9 cellular contexts compared by ENCODE assay signal in the genomic region with DNA sequence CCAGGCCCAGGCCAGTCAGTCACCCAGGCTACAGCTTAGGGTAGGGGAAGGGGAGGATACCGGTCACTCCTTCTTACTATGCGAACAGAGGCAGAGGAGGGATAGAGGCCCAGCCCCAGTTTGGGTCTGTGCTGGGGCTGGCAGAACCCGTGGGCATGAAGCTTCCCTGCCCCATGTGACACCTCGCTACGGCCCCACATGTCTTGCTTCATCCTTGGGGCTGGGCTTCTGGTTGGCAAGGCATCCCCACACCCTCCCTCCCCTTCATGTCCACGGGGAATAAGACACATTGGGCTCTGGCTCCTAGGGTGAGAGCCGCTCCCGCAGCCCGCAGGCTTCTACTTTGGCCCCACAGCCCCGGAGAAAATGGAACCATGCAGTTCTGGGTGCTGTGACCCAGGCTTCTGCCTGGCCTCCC. TPM values are rescaled to one million over a fixed set of nuclear protein-coding genes. Genes with fewer than 3 reads are reported as not detected.
DNase-seq lines count a peak whose midpoint lies in the region; ATAC-seq, FAIRE-seq and TF ChIP-seq lines count a peak whose summit lies in the region.
"Had no signal": no experiment of that assay in that cellular context is flagged by ENCODE, and none has a peak within 500 bp of the region (broad histone marks: within the 10 kb centered on the region; RNA-seq: fewer than 3 reads in every experiment).

No MANE protein-coding gene starts in this region.

- H3K36me3 ChIP-seq in PC-9 (ENCODE audit: low read depth) (no peaks in the 10 kb centered on the region), endothelial cell of umbilical vein (ENCODE audit: control insufficient read depth in 2 of 2, extremely low read depth in 1 of 2, insufficient read depth in 2 of 2, low read length in 2 of 2) (peaks cover 0 to 16% of the 10 kb centered on the region in 2 experiments), mucosa of descending colon (ENCODE audit: low read depth) (no peaks in the 10 kb centered on the region), testis (ENCODE audit: low read depth, missing control alignments) (no peaks in the 10 kb centered on the region)

- TF ChIP-seq CTCF in PC-9 (conservative IDR thresholded peaks at IDR 0.05) (no peak), endothelial cell of umbilical vein (IDR thresholded peaks at IDR 0.05; ENCODE audit: extremely low read depth in 1 of 2, insufficient read depth in 1 of 2, low read depth in 1 of 2, low read length in 2 of 2) (no peak), mucosa of descending colon (IDR thresholded peaks at IDR 0.05) (no peak), testis (IDR thresholded peaks at IDR 0.05) (no peak)

- CTCF ChIA-PET in PC-9 (lab: Charles Lee) (interaction anchor here (0.6 to 1.0 kb wide), 2 partner anchors 16 to 662 kb away, joined by 5 to 9 read pairs; no protein-coding TSS in a partner anchor), endothelial cell of umbilical vein (lab: Charles Lee) (interaction anchor here (0.6 to 3.0 kb wide), 23 partner anchors 9 to 240 kb away, joined by 3 to 20 read pairs (median 7); a partner anchor contains a TSS)

- 76 to 80% methylated on average over 7 to 10 of the region's 10 CpGs for WGBS in testis, 2 donors

- no peaks in the 10 kb centered on the region for H3K9me2 ChIP-seq in PC-9 (ENCODE audit: insufficient read depth)

- H3K4me2 ChIP-seq in PC-9, result peak overlapping the region; percentile 51
- H3K4me2 ChIP-seq in endothelial cell of umbilical vein (ENCODE audit: insufficient read depth, low read length), result no peak overlapping the region

- POLR2A ChIA-PET in PC-9 (lab: Charles Lee; ENCODE audit: unreplicated experiment) (interaction anchor here (0.6 to 1.2 kb wide), 4 partner anchors 24 to 172 kb away, joined by 3 to 15 read pairs (median 5); a partner anchor contains a TSS), endothelial cell of umbilical vein (lab: Charles Lee) (interaction anchor here (0.7 to 2.3 kb wide), 8 partner anchors 14 to 169 kb away, joined by 3 to 67 read pairs (median 3); a partner anchor contains a TSS)

- TF ChIP-seq POLR2A in endothelial cell of umbilical vein (IDR thresholded peaks at IDR 0.05; ENCODE audit: low read depth, low read length) (no peak), testis (IDR thresholded peaks at IDR 0.05) (no peak)

- DNase-seq in PC-9 (no peak), endothelial cell of umbilical vein (ENCODE audit: low read depth, low spot score) (no peak), mucosa of descending colon (peak in 2 of 3 donors; percentile 43 to 65), testis (no peak), NCI-H1694 treated with DMSO at 0.1 percent for 48 hours (lab: John Stamatoyannopoulos, UW) (no peak), iPS-NIHi11 (ENCODE audit: low spot score) (no peak), DMS153 treated with DMSO at 0.1 percent for 48 hours (lab: John Stamatoyannopoulos, UW; ENCODE audit: unreplicated experiment) (no peak)
- DNase-seq in stimulated activated CD4-positive, alpha-beta T cell treated with anti-CD3 and anti-CD28 coated beads, Interleukin-4, amount 100 ng/mL, for 4 hours, result no peak

- no peaks in the 10 kb centered on the region for H3K79me2 ChIP-seq in PC-9 (ENCODE audit: low read depth)
- H3K79me2 ChIP-seq in endothelial cell of umbilical vein (ENCODE audit: control insufficient read depth, insufficient read depth, low read length), result no peaks in the 10 kb centered on the region

- intact Hi-C loops in PC-9 (cut with micrococcal nuclease; ENCODE audit: unreplicated experiment) (loop anchor here (1.0 to 5.0 kb wide), 2 partner anchors 16 to 121 kb away; no protein-coding TSS in a partner anchor), endothelial cell of umbilical vein (cut with micrococcal nuclease) (loop anchor here (1.0 kb wide), 6 partner anchors 16 to 171 kb away; a partner anchor contains a TSS), mucosa of descending colon (cut with DNase I, micrococcal nuclease) (no loop called here), testis (cut with DNase I; ENCODE audit: low total_unique reads) (no loop called here)

- H3K9me1 ChIP-seq in endothelial cell of umbilical vein (replicated peaks; ENCODE audit: control insufficient read depth, extremely low read depth, insufficient read depth, low read length), result no peaks in the 10 kb centered on the region

- H3K9me3 ChIP-seq in PC-9 (ENCODE audit: insufficient read depth, low read depth) (no peaks in the 10 kb centered on the region), endothelial cell of umbilical vein (replicated peaks; ENCODE audit: control insufficient read depth, insufficient read depth, low read length) (no peaks in the 10 kb centered on the region), mucosa of descending colon (no peaks in the 10 kb centered on the region), testis (no peaks in the 10 kb centered on the region)

- H3K27me3 ChIP-seq in PC-9 (ENCODE audit: insufficient read depth, low read depth) (no peaks in the 10 kb centered on the region), endothelial cell of umbilical vein (ENCODE audit: control insufficient read depth in 2 of 2, insufficient read depth in 2 of 2, low read length in 2 of 2) (no peaks in the 10 kb centered on the region), testis (no peaks in the 10 kb centered on the region)

- H3K27ac ChIP-seq in PC-9 (peak overlapping the region; percentile 72), endothelial cell of umbilical vein (ENCODE audit: insufficient read depth, low read depth, low read length) (peak overlapping the region; percentile 77), testis (peak overlapping the region; percentile 96)

- FAIRE-seq in endothelial cell of umbilical vein (lab: Jason Lieb, UNC), result no peak
- FAIRE-seq: islet of Langerhans had no signal

- dilution Hi-C loops in endothelial cell of umbilical vein (cut with MboI; ENCODE audit: extremely low pct_ligation_motif_present, low sequenced_read_pairs), result no loop called here

- TSS peak; percentile 57 for BruUV-seq in PC-9 (replicated peaks; lab: Mats Ljungman, UMichigan)
- no TSS peak for BruUV-seq in endothelial cell of umbilical vein (replicated peaks; lab: Mats Ljungman, UMichigan)

- H3K4me1 ChIP-seq in PC-9 (replicated peaks; ENCODE audit: insufficient read depth), result peaks cover 59% of the 10 kb centered on the region
- peaks cover 30% of the 10 kb centered on the region for H3K4me1 ChIP-seq in endothelial cell of umbilical vein (ENCODE audit: control insufficient read depth, extremely low read depth, insufficient read depth, low read length)
- H3K4me1 ChIP-seq in mucosa of descending colon (ENCODE audit: low read depth), result peaks cover 11% of the 10 kb centered on the region
- peaks cover 41% of the 10 kb centered on the region for H3K4me1 ChIP-seq in testis

- H3K4me3 ChIP-seq in PC-9 (no peak overlapping the region), endothelial cell of umbilical vein (replicated peaks in 1 of 3; ENCODE audit: insufficient read depth in 1 of 3, low read depth in 1 of 3, low read length in 3 of 3) (no peak overlapping the region), mucosa of descending colon (no peak overlapping the region), testis (no peak overlapping the region)

- peak overlapping the region; percentile 63 for H3K9ac ChIP-seq in endothelial cell of umbilical vein (replicated peaks; ENCODE audit: extremely low read depth, insufficient read depth, low read length)

- H2AFZ ChIP-seq in PC-9, result no peak overlapping the region
- peak overlapping the region; percentile 36 for H2AFZ ChIP-seq in endothelial cell of umbilical vein (ENCODE audit: low read depth, low read length)

- ATAC-seq in mucosa of descending colon, result peak; percentile 2

- peaks cover 17% of the 10 kb centered on the region for H3F3A ChIP-seq in PC-9 (ENCODE audit: insufficient read depth, low read depth)

- no peaks in the 10 kb centered on the region for H4K20me1 ChIP-seq in PC-9 (ENCODE audit: insufficient read depth)
- H4K20me1 ChIP-seq in endothelial cell of umbilical vein (replicated peaks; ENCODE audit: control insufficient read depth, extremely low read depth, insufficient read depth, low read length), result no peaks in the 10 kb centered on the region

TF ChIP-seq in endothelial cell of umbilical vein, 7 proteins besides CTCF, POLR2A, EP300 and RAD21:
- no peak for TF ChIP-seq EZH2 (IDR thresholded peaks at IDR 0.05; ENCODE audit: borderline replicate concordance, low read depth, low read length, severe bottlenecking)
- TF ChIP-seq, protein P1, sequence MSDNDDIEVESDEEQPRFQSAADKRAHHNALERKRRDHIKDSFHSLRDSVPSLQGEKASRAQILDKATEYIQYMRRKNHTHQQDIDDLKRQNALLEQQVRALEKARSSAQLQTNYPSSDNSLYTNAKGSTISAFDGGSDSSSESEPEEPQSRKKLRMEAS (IDR thresholded peaks at IDR 0.05; ENCODE audit: insufficient read depth, insufficient read length), result no peak
- no peak for TF ChIP-seq GATA2 (IDR thresholded peaks at IDR 0.05; ENCODE audit: insufficient read depth, insufficient read length, low read depth, low read length)
- TF ChIP-seq POLR2AphosphoS5 (IDR thresholded peaks at IDR 0.05; ENCODE audit: insufficient read depth, low read depth, low read length), result no peak

RNA-seq across cellular contexts. Expression of a gene that starts 32.4 kb away (rescaled TPM):
- total RNA-seq in PC-9 (2021) (16.2 and 18.0 TPM in 2 replicates), endothelial cell of umbilical vein (27.8 and 33.1 TPM in 2 replicates), mucosa of descending colon (10 to 100 TPM; 28.8 to 47.0 (median 29.7) TPM), testis (10 to 100 TPM; 23.5 to 31.6 TPM)
- polyA plus RNA-seq in endothelial cell of umbilical vein (27.4 and 36.3 TPM in 2 replicates), testis (ENCODE audit: insufficient read depth, low read depth, low replicate concordance) (25.0 TPM)
- polyA plus RNA-seq in endothelial cell of umbilical vein (2011; cell fraction: cytosol; rRNA removed), result 17.0 and 22.6 TPM in 2 replicates
- polyA plus RNA-seq in endothelial cell of umbilical vein (2011; cell fraction: nucleus; rRNA removed), result 42.4 and 48.5 TPM in 2 replicates
- polyA plus RNA-seq in endothelial cell of umbilical vein (2012), result 19.9 and 37.4 TPM in 2 replicates
- polyA minus RNA-seq in endothelial cell of umbilical vein, result 22.4 and 24.7 TPM in 2 replicates
- 7.2 TPM for polyA minus RNA-seq in endothelial cell of umbilical vein (2011; cell fraction: cytosol; rRNA and poly(A)+ RNA removed)
- polyA minus RNA-seq in endothelial cell of umbilical vein (2011; cell fraction: nucleus; rRNA and poly(A)+ RNA removed), result 26.3 and 35.3 TPM in 2 replicates

RNA-seq across cellular contexts. Expression of a gene that starts 48.5 kb away (rescaled TPM):
- total RNA-seq in PC-9 (2021) (0.04 TPM in 1 of 2 replicates, not detected in the other), endothelial cell of umbilical vein (1.1 and 3.7 TPM in 2 replicates), mucosa of descending colon (under 1 TPM; 0.14 to 0.73 (median 0.14) TPM), testis (1 to 10 TPM in 1 of 2 donors, under 1 TPM in 1; 0.62 to 1.1 TPM)
- polyA plus RNA-seq in endothelial cell of umbilical vein (3.9 and 4.1 TPM in 2 replicates), testis (ENCODE audit: insufficient read depth, low read depth, low replicate concordance) (0.69 TPM)
- 3.7 and 4.2 TPM in 2 replicates for polyA plus RNA-seq in endothelial cell of umbilical vein (2011; cell fraction: cytosol; rRNA removed)
- 12.2 and 14.2 TPM in 2 replicates for polyA plus RNA-seq in endothelial cell of umbilical vein (2011; cell fraction: nucleus; rRNA removed)
- polyA plus RNA-seq in endothelial cell of umbilical vein (2012), result 4.1 and 14.2 TPM in 2 replicates
- polyA minus RNA-seq in endothelial cell of umbilical vein, result 10.6 and 16.9 TPM in 2 replicates
- polyA minus RNA-seq in endothelial cell of umbilical vein (2011; cell fraction: cytosol; rRNA and poly(A)+ RNA removed), result not detected
- 6.1 and 6.8 TPM in 2 replicates for polyA minus RNA-seq in endothelial cell of umbilical vein (2011; cell fraction: nucleus; rRNA and poly(A)+ RNA removed)

Comparison
In these comparisons a context has a peak if more than half of its experiments do, and no peak if none do; other contexts are left out.
1. DNase-seq: peak in mucosa of descending colon (2 of 3); none in PC-9 (0 of 2), endothelial cell of umbilical vein (single experiment), testis (single experiment), stimulated activated CD4-positive, alpha-beta T cell treated with anti-CD3 and anti-CD28 coated beads, Interleukin-4, amount 100 ng/mL, for 4 hours (0 of 2), NCI-H1694 treated with DMSO at 0.1 percent for 48 hours (single experiment), iPS-NIHi11 (single experiment) and DMS153 treated with DMSO at 0.1 percent for 48 hours (single experiment).
2. intact Hi-C loops: an anchor here in PC-9 (1.0 to 5.0 kb wide) and endothelial cell of umbilical vein (1.0 kb wide); none called in mucosa of descending colon and testis.
3. Peak in every context shown above with its lines, with median percentiles within 50 percentile points of each other: H3K27ac ChIP-seq.